21 cellular contexts compared by ENCODE assay signal in genomic region chr1:2101531-2101930, GRCh38. TPM values are rescaled to one million over a fixed set of nuclear protein-coding genes. Genes with fewer than 3 reads are reported as not detected.
A peak's percentile ranks its signal among the peaks of the same experiment; 100 is the strongest.
DNase-seq lines count a peak whose midpoint lies in the region; ATAC-seq and TF ChIP-seq lines count a peak whose summit lies in the region.
"Had no signal": no experiment of that assay in that cellular context is flagged by ENCODE, and none has a peak within 500 bp of the region (broad histone marks: within the 10 kb centered on the region; RNA-seq: fewer than 3 reads in every experiment).

No MANE protein-coding gene starts in this region.

- CTCF ChIA-PET in WTC11 (lab: Charles Lee), result no interaction called here

- H3K4me3 Mint-ChIP-seq in WTC11 (no peak overlapping the region), neural progenitor cell (no peak overlapping the region)
- H3K4me3 Mint-ChIP-seq: CD4-positive, alpha-beta memory T cell; GM23338; H9 had no signal

- H3K4me1 Mint-ChIP-seq in WTC11 (peaks cover 7% of the 10 kb centered on the region), neural progenitor cell (peaks cover 11% of the 10 kb centered on the region)

- TF ChIP-seq CTCF in heart left ventricle (IDR thresholded peaks at IDR 0.05), result no peak
- TF ChIP-seq CTCF in WTC11 (IDR thresholded peaks at IDR 0.05), result no peak
- TF ChIP-seq CTCF in neural progenitor cell (IDR thresholded peaks at IDR 0.05), result no peak
- no peak for TF ChIP-seq CTCF in adrenal gland (IDR thresholded peaks at IDR 0.05)

- no peak overlapping the region for H3K4me3 ChIP-seq in heart left ventricle
- H3K4me3 ChIP-seq in neural progenitor cell, result no peak overlapping the region
- H3K4me3 ChIP-seq in adrenal gland, result no peak overlapping the region
- H3K4me3 ChIP-seq: GM23338, K562 had no signal

- no peaks in the 10 kb centered on the region for H3K27me3 Mint-ChIP-seq in WTC11 (ENCODE audit: low read depth)
- H3K27me3 Mint-ChIP-seq in neural progenitor cell (ENCODE audit: insufficient read depth, low read depth), result peaks cover 13% of the 10 kb centered on the region
- H3K27me3 Mint-ChIP-seq: CD4-positive, alpha-beta memory T cell had no signal

- H3K36me3 Mint-ChIP-seq in WTC11 (peaks cover 14% of the 10 kb centered on the region), neural progenitor cell (peaks cover 7% of the 10 kb centered on the region)

- no peak overlapping the region for H3K9ac ChIP-seq in neural progenitor cell

- H3K36me3 ChIP-seq in heart left ventricle (no peaks in the 10 kb centered on the region), neural progenitor cell (no peaks in the 10 kb centered on the region), adrenal gland (replicated peaks in 1 of 2) (no peaks in the 10 kb centered on the region)

- intact Hi-C loops in heart left ventricle (cut with DNase I), result no loop called here
- intact Hi-C loops in left ventricle myocardium superior (cut with micrococcal nuclease), result no loop called here
- intact Hi-C loops in adrenal gland (cut with DNase I), result no loop called here

- TF ChIP-seq POLR2A in heart left ventricle (IDR thresholded peaks at IDR 0.05), result no peak
- no peak for TF ChIP-seq POLR2A in adrenal gland (IDR thresholded peaks at IDR 0.05)

- WGBS in heart left ventricle, 4 donors, result 90 to 92% (median 90%) methylated on average over 16 of the region's 16 CpGs
- WGBS in adrenal gland, 4 donors, result 95 to 98% (median 97%) methylated on average over 16 of the region's 16 CpGs

- H4K20me1 ChIP-seq in neural progenitor cell (ENCODE audit: low read depth), result peaks cover 20% of the 10 kb centered on the region

- ATAC-seq in heart left ventricle, result no peak
- ATAC-seq in left ventricle myocardium superior, result no peak
- ATAC-seq in WTC11, result no peak
- no peak for ATAC-seq in HG03039 (IDR thresholded peaks at IDR 0.05; ENCODE audit: unreplicated experiment)
- ATAC-seq: GM23338, K562, PC-3 had no signal

- H3K4me1 ChIP-seq in heart left ventricle (peaks cover 0 to 4% (median 0%) of the 10 kb centered on the region in 12 donors), neural progenitor cell (no peaks in the 10 kb centered on the region), adrenal gland (replicated peaks in 1 of 2) (no peaks in the 10 kb centered on the region)

- DNase-seq in heart left ventricle (peak in 3 of 5 donors; percentile 6 to 47 (median 18)), left ventricle myocardium superior (no peak), WTC11 (ENCODE audit: low spot score) (no peak), neural progenitor cell (ENCODE audit: low spot score) (no peak), KG1 (lab: John Stamatoyannopoulos, UW) (no peak), adrenal gland (no peak)
- DNase-seq: CD4-positive, alpha-beta memory T cell; COR-L47; H9; NCI-H1105 treated with DMSO at 0.1 percent for 48 hours; NCI-H146; NCI-H1930; NCI-H2107; NCI-H446; NCI-H526; NCI-H82; NK-92 treated with Interleukin-12 subunit alpha and Interleukin-12 subunit beta, amount 100 ng/mL, for 24 hours; PC-3 had no signal

- peak overlapping the region; percentile 0; the same call in 1 of the 2 replicates for H3K27ac Mint-ChIP-seq in WTC11
- H3K27ac Mint-ChIP-seq in neural progenitor cell, result peak overlapping the region; percentile 0
- H3K27ac Mint-ChIP-seq: CD4-positive, alpha-beta memory T cell; GM23338; H9 had no signal

- H3K9me3 Mint-ChIP-seq in WTC11 (peaks cover 9% of the 10 kb centered on the region), neural progenitor cell (peaks cover 6% of the 10 kb centered on the region)

- H3K27ac ChIP-seq in heart left ventricle (no peak overlapping the region), neural progenitor cell (no peak overlapping the region), adrenal gland (no peak overlapping the region)

- no peaks in the 10 kb centered on the region for H3K79me2 ChIP-seq in neural progenitor cell (ENCODE audit: low read depth)

- POLR2A ChIA-PET in WTC11 (lab: Charles Lee), result no interaction called here

- H3K9me3 ChIP-seq in heart left ventricle (peaks cover 0 to 9% (median 0%) of the 10 kb centered on the region in 12 donors), neural progenitor cell (ENCODE audit: low read depth) (no peaks in the 10 kb centered on the region), adrenal gland (replicated peaks in 1 of 3) (no peaks in the 10 kb centered on the region)

- H2AFZ ChIP-seq in neural progenitor cell (replicated peaks), result no peak overlapping the region
- H2AFZ ChIP-seq: GM23338 had no signal

- no peak overlapping the region for H3K4me2 ChIP-seq in neural progenitor cell
- H3K4me2 ChIP-seq: GM23338 had no signal

- H3K27me3 ChIP-seq in heart left ventricle (no peaks in the 10 kb centered on the region), neural progenitor cell (no peaks in the 10 kb centered on the region), adrenal gland (no peaks in the 10 kb centered on the region)

- H3F3A ChIP-seq in neural progenitor cell (ENCODE audit: low read depth), result peaks cover 4% of the 10 kb centered on the region

TF ChIP-seq in WTC11, 78 proteins besides CTCF, POLR2A, EP300 and RAD21 (continues in another document):
- TF ChIP-seq SOX15 (CRISPR knock-in tag; IDR thresholded peaks at IDR 0.05), result no peak
- TF ChIP-seq MYBL2 (CRISPR knock-in tag; IDR thresholded peaks at IDR 0.05), result no peak
- TF ChIP-seq ZNF138 (CRISPR knock-in tag; conservative IDR thresholded peaks at IDR 0.05), result no peak
- no peak for TF ChIP-seq IRF1 (CRISPR knock-in tag; IDR thresholded peaks at IDR 0.05)
- no peak for TF ChIP-seq ZBTB43 (CRISPR knock-in tag; IDR thresholded peaks at IDR 0.05)
- TF ChIP-seq MLX (CRISPR knock-in tag; IDR thresholded peaks at IDR 0.05), result no peak
- TF ChIP-seq ZNF425 (CRISPR knock-in tag; conservative IDR thresholded peaks at IDR 0.05), result no peak
- TF ChIP-seq ZNF396 (CRISPR knock-in tag; IDR thresholded peaks at IDR 0.05; ENCODE audit: borderline replicate concordance), result no peak
- no peak for TF ChIP-seq FOXP4 (CRISPR knock-in tag; IDR thresholded peaks at IDR 0.05)

RNA-seq across cellular contexts. Expression of gene PRKCZ, which starts 51.3 kb away (rescaled TPM):
- total RNA-seq in heart left ventricle (10 to 100 TPM; 12.5 to 17.3 (median 16.4) TPM), left ventricle myocardium superior (20.8 TPM), WTC11 (2021) (51.9 to 52.9 TPM (median 52.5 TPM) in 3 replicates), neural progenitor cell (ENCODE audit: low replicate concordance) (33.4 and 47.2 TPM in 2 replicates), adrenal gland (10 to 100 TPM; 20.6 to 39.2 (median 25.4) TPM)
- polyA plus RNA-seq in heart left ventricle (10 to 100 TPM; 16.7 to 20.7 TPM), adrenal gland (10 to 100 TPM; 16.3 to 50.5 (median 34.5) TPM)

Comparison
In these comparisons a context has a peak if more than half of its experiments do, and no peak if none do; other contexts are left out.
1. DNase-seq: peak in heart left ventricle (3 of 5); none in left ventricle myocardium superior (single experiment), WTC11 (single experiment), neural progenitor cell (single experiment), KG1 (single experiment) and adrenal gland (0 of 7).